Comparison of ENCODE assay signal across 15 cellular contexts in genomic region chr4:1601852-1602525, GRCh38.
"Had no signal": no experiment of that assay in that cellular context is flagged by ENCODE, and none has a peak within 500 bp of the region (broad histone marks: within the 10 kb centered on the region; RNA-seq: fewer than 3 reads in every experiment).

No MANE protein-coding gene starts in this region.

- H3K4me3 ChIP-seq: breast epithelium, dorsolateral prefrontal cortex, SK-N-MC, testis had no signal

- H3K27ac ChIP-seq: breast epithelium, dorsolateral prefrontal cortex, SK-N-MC, testis had no signal

- H3K36me3 ChIP-seq: breast epithelium had no signal

- H3K9me3 ChIP-seq: breast epithelium, testis had no signal

- DNase-seq: activated B cell treated with CpG ODN at 0.5 μM for 24 hours; activated CD4-positive, alpha-beta T cell treated with anti-CD3 and anti-CD28 coated beads, Interleukin-2, amount 50 U/mL, for 1 hour; activated gamma-delta T cell; activated T-cell treated with anti-CD3 and anti-CD28 coated beads, Interleukin-2, amount 50 U/mL, for 24 hours; anterior cingulate cortex; mesendoderm; stimulated activated CD4-positive, alpha-beta T cell treated with anti-CD3 and anti-CD28 coated beads, Interleukin-2, amount 100 ng/mL, for 48 hours; stimulated activated naive CD4-positive, alpha-beta T cell treated with Interleukin-2 at 50 U/mL for 16 hours; testis had no signal

- H3K9me3 Mint-ChIP-seq: activated B cell treated with CpG ODN at 0.5 μM for 24 hours; activated naive CD8-positive, alpha-beta T cell treated with anti-CD3 and anti-CD28 coated beads, Interleukin-2, amount 10 ng/mL, durations not matched to agents 7 days and 5 days; activated T-cell treated with anti-CD3 and anti-CD28 coated beads, Interleukin-2, amount 50 U/mL, for 24 hours had no signal

- H3K4me1 ChIP-seq: breast epithelium, testis had no signal

- H3K27ac Mint-ChIP-seq: activated B cell treated with CpG ODN at 0.5 μM for 24 hours; activated naive CD8-positive, alpha-beta T cell treated with anti-CD3 and anti-CD28 coated beads, Interleukin-2, amount 10 ng/mL, durations not matched to agents 7 days and 5 days; activated T-cell treated with anti-CD3 and anti-CD28 coated beads, Interleukin-2, amount 50 U/mL, for 24 hours had no signal

- ATAC-seq: esophagus mucosa, sciatic nerve had no signal

- H3K4me3 Mint-ChIP-seq: activated B cell treated with CpG ODN at 0.5 μM for 24 hours; activated naive CD8-positive, alpha-beta T cell treated with anti-CD3 and anti-CD28 coated beads, Interleukin-2, amount 10 ng/mL, durations not matched to agents 7 days and 5 days; activated T-cell treated with anti-CD3 and anti-CD28 coated beads, Interleukin-2, amount 50 U/mL, for 24 hours had no signal

- H3K4me1 Mint-ChIP-seq: activated B cell treated with CpG ODN at 0.5 μM for 24 hours had no signal

- H3K27me3 Mint-ChIP-seq: activated naive CD8-positive, alpha-beta T cell treated with anti-CD3 and anti-CD28 coated beads, Interleukin-2, amount 10 ng/mL, durations not matched to agents 7 days and 5 days had no signal

- H3K27me3 ChIP-seq: testis had no signal
